In the genomic region with DNA sequence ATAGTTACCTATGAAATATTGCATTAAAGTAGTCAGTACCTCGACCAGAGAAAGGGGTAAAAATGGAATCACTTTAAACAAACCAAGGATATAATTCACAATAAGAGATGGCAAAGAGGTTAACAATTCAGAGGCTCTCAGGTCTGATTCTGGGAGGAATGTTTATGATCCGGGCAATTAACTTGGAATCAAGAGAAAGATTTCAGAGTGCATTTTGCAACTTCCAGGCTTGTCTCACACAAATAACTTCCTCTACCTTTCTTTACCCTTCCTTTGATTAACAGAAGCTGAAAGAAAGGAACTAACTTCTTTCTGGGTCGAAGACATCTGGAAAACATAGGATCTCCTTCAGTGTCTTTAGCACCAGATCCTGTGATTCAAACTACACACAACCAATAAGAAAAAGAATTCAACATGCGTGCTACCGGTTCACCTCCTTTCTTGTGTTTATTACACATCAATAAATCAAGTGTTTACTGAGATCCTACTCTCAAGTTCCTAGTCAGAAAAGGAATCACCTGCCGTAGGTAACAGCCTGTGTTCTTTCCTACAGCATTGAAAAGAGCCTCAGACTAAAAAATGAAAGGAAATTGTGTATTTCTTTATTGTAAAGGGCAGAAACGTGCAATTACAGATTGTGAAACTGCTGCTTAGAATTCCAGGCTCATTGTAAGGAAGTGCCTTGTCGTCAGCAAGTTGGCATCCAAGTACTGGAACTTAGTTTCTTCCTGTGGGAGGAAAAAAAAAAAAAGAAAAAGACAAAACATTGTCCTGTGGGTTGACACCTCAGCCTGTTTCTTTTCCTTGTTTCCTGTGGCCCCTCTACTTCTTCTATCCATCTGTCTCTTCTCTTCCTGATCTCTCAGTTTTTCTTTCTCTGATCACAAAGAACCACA, we compare ENCODE assay signal across 12 cellular contexts. TPM values are rescaled to one million over a fixed set of nuclear protein-coding genes. Genes with fewer than 3 reads are reported as not detected.
DNase-seq lines count a peak whose midpoint lies in the region; ATAC-seq and TF ChIP-seq lines count a peak whose summit lies in the region.
"Had no signal": no experiment of that assay in that cellular context is flagged by ENCODE, and none has a peak within 500 bp of the region (broad histone marks: within the 10 kb centered on the region; RNA-seq: fewer than 3 reads in every experiment).

No MANE protein-coding gene starts in this region.

- TF ChIP-seq CTCF in epithelial cell of esophagus (IDR thresholded peaks at IDR 0.05; ENCODE audit: insufficient read depth, low read depth, low read length, missing control alignments) (no peak), mucosa of descending colon (IDR thresholded peaks at IDR 0.05) (no peak)

- peaks cover 4% of the 10 kb centered on the region for H3K4me1 ChIP-seq in mucosa of descending colon (ENCODE audit: low read depth)

- ATAC-seq in mucosa of descending colon = peak; percentile 80
- ATAC-seq: activated CD8-positive, alpha-beta memory T cell treated with anti-CD3 and anti-CD28 coated beads, Interleukin-2, amount 10 ng/mL, durations not matched to agents 7 days and 5 days; esophagus mucosa had no signal

- H3K9me3 ChIP-seq in mucosa of descending colon = no peaks in the 10 kb centered on the region

- H3K36me3 ChIP-seq in mucosa of descending colon (ENCODE audit: low read depth) = no peaks in the 10 kb centered on the region

- intact Hi-C loops in mucosa of descending colon (cut with DNase I, micrococcal nuclease) = no loop called here

- in situ Hi-C loops in KBM-7 (cut with MboI; ENCODE audit: low pct_unique_long_range_greater_than_20kb, low sequenced_read_pairs) = no loop called here

- H3K4me3 ChIP-seq in epithelial cell of esophagus (ENCODE audit: low read length) (no peak overlapping the region), mucosa of descending colon (no peak overlapping the region)

- DNase-seq in AG20443 (ENCODE audit: low spot score) (peak; percentile 15), HT1080 (ENCODE audit: low read depth) (peak; percentile 61), epithelial cell of esophagus (ENCODE audit: low read depth) (peak; percentile 32), mucosa of descending colon (peak in 1 of 3 donors; percentile 39), SIG-M5 (lab: John Stamatoyannopoulos, UW) (no peak), KBM-7 (no peak), mesenteric fat pad (ENCODE audit: low spot score) (no peak)
- DNase-seq in stimulated activated CD4-positive, alpha-beta T cell treated with anti-CD3 and anti-CD28 coated beads, Interleukin-4, amount 100 ng/mL, for 24 hours = no peak
- DNase-seq: activated CD8-positive, alpha-beta memory T cell treated with anti-CD3 and anti-CD28 coated beads, Interleukin-2, amount 10 ng/mL, durations not matched to agents 7 days and 5 days; CD4-positive, alpha-beta memory T cell; NCI-H1436 treated with DMSO at 0.1 percent for 48 hours had no signal

RNA-seq across cellular contexts. Expression of a gene that starts 29.5 kb away (rescaled TPM):
- not detected in 2 replicates for total RNA-seq in HT1080 (2014; rRNA removed; shearing (Covaris generic))
- not detected in 2 replicates for polyA plus RNA-seq in HT1080 (2015; cell fraction: cytosol; rRNA removed)
- polyA plus RNA-seq in HT1080 (2015; cell fraction: nucleus; rRNA removed) = not detected in 2 replicates
- total RNA-seq in mucosa of descending colon (not detected), mesenteric fat pad (not detected)
- total RNA-seq: activated CD8-positive, alpha-beta memory T cell treated with anti-CD3 and anti-CD28 coated beads, Interleukin-2, amount 10 ng/mL, durations not matched to agents 7 days and 5 days; CD4-positive, alpha-beta memory T cell had no signal
- polyA plus RNA-seq: CD4-positive, alpha-beta memory T cell had no signal

Comparison
In these comparisons a context has a peak if more than half of its experiments do, and no peak if none do; other contexts are left out.
1. DNase-seq: peak in AG20443 (single experiment), HT1080 (single experiment) and epithelial cell of esophagus (single experiment); none in SIG-M5 (single experiment), KBM-7 (single experiment), stimulated activated CD4-positive, alpha-beta T cell treated with anti-CD3 and anti-CD28 coated beads, Interleukin-4, amount 100 ng/mL, for 24 hours (single experiment) and mesenteric fat pad (single experiment).